In genomic region chr2:36357506-36358316, GRCh38 we compare ENCODE assay signal across 8 cellular contexts. TPM values are rescaled to one million over a fixed set of nuclear protein-coding genes. Genes with fewer than 3 reads are reported as not detected.
DNase-seq lines count a peak whose midpoint lies in the region; ATAC-seq and TF ChIP-seq lines count a peak whose summit lies in the region.

No MANE protein-coding gene starts in this region.

- ATAC-seq in HG02885 (IDR thresholded peaks at IDR 0.05; ENCODE audit: poor library complexity, unreplicated experiment), result peak; percentile 33

- WGBS in spleen, 5 donors, result 0 to 1% (median 1%) methylated on average over 24 of the region's 24 CpGs

- TF ChIP-seq POLR2A in spleen (IDR thresholded peaks at IDR 0.05), result no peak

- H3K27me3 ChIP-seq in spleen (replicated peaks in 1 of 7), result peaks cover 0 to 44% (median 5%) of the 10 kb centered on the region in 7 donors

- intact Hi-C loops in spleen (cut with DNase I; ENCODE audit: low total_unique reads), result loop anchor here (2.0 to 10.0 kb wide), 2 partner anchors 47 to 117 kb away; no protein-coding TSS in a partner anchor

- H3K4me3 ChIP-seq in cardiac fibroblast (replicated peaks in 1 of 2; ENCODE audit: low read depth in 2 of 2, low read length in 2 of 2), result peak overlapping the region; percentile 88 to 95
- peak overlapping the region; percentile 48 to 90 (median 75) for H3K4me3 ChIP-seq in spleen

- DNase-seq in activated CD8-positive, alpha-beta memory T cell treated with anti-CD3 and anti-CD28 coated beads, Interleukin-2, amount 50 U/mL, for 4 hours, result peak; percentile 37
- DNase-seq in activated CD8-positive, alpha-beta memory T cell treated with anti-CD3 and anti-CD28 coated beads, Interleukin-2, amount 50 U/mL, for 48 hours, result no peak
- no peak for DNase-seq in RWPE1 (ENCODE audit: low spot score)
- DNase-seq in cardiac fibroblast (ENCODE audit: low read depth in 2 of 2), result peak; percentile 85 to 86
- DNase-seq in kidney glomerular epithelial cell (lab: John Stamatoyannopoulos, UW), result peak; percentile 82
- peak; percentile 81 for DNase-seq in spleen
- no peak for DNase-seq in HuH-7.5 (ENCODE audit: low spot score)

- TF ChIP-seq CTCF in RWPE1 (conservative IDR thresholded peaks at IDR 0.05; ENCODE audit: low read depth) (peak; percentile 73), cardiac fibroblast (IDR thresholded peaks at IDR 0.05; ENCODE audit: low read depth, low read length) (peak; percentile 50), spleen (IDR thresholded peaks at IDR 0.05 in 8 of 11, conservative IDR thresholded peaks at IDR 0.05 in 3 of 11) (peak in 7 of 11 experiments; percentile 20 to 53 (median 41))

- CTCF ChIA-PET in RWPE1 (lab: Yijun Ruan, JAX), result interaction anchor here (0.7 to 1.9 kb wide), 4 partner anchors 15 to 81 kb away, joined by 3 to 8 read pairs (median 3); no protein-coding TSS in a partner anchor

- no peaks in the 10 kb centered on the region for H3K9me3 ChIP-seq in spleen

- no peaks in the 10 kb centered on the region for H3K36me3 ChIP-seq in spleen

- H3K4me1 ChIP-seq in spleen, result peaks cover 35 to 95% (median 69%) of the 10 kb centered on the region in 6 donors

- peak overlapping the region; percentile 96 for H3K27ac ChIP-seq in RWPE1
- H3K27ac ChIP-seq in spleen, result peak overlapping the region in 7 of 8 donors; percentile 84 to 88 (median 86)

- POLR2A ChIA-PET in RWPE1 (lab: Yijun Ruan, JAX; ENCODE audit: low non-redundant PET), result no interaction called here

RNA-seq across cellular contexts. Expression of gene CRIM1, which starts 2.1 kb away (rescaled TPM):
- total RNA-seq in spleen, result 100 to 1,000 TPM in 6 of 7 donors, 10 to 100 TPM in 1; 91.5 to 213 (median 120) TPM
- 10 to 100 TPM in 1 of 3 donors, 1 to 10 TPM in 2; 7.1 to 14.1 (median 7.1) TPM for polyA plus RNA-seq in spleen

Comparison
In these comparisons a context has a peak if more than half of its experiments do, and no peak if none do; other contexts are left out.
1. DNase-seq: peak in activated CD8-positive, alpha-beta memory T cell treated with anti-CD3 and anti-CD28 coated beads, Interleukin-2, amount 50 U/mL, for 4 hours (single experiment), cardiac fibroblast (2 of 2), kidney glomerular epithelial cell (single experiment) and spleen (single experiment); none in activated CD8-positive, alpha-beta memory T cell treated with anti-CD3 and anti-CD28 coated beads, Interleukin-2, amount 50 U/mL, for 48 hours (single experiment), RWPE1 (single experiment) and HuH-7.5 (single experiment).
2. Peak in every context shown above with its lines, with median percentiles within 50 percentile points of each other: CTCF ChIP-seq.